In genomic region chr12:54657048-54657696, GRCh38 we compare ENCODE assay signal across 19 cellular contexts. TPM values are rescaled to one million over a fixed set of nuclear protein-coding genes. Genes with fewer than 3 reads are reported as not detected.
"Had no signal": no experiment of that assay in that cellular context is flagged by ENCODE, and none has a peak within 500 bp of the region (broad histone marks: within the 10 kb centered on the region; RNA-seq: fewer than 3 reads in every experiment).

No MANE protein-coding gene starts in this region.

- DNase-seq: activated CD4-positive, alpha-beta T cell treated with anti-CD3 and anti-CD28 coated beads for 48 hours; activated CD8-positive, alpha-beta memory T cell treated with anti-CD3 and anti-CD28 coated beads, Interleukin-2, amount 50 U/mL, for 48 hours; activated gamma-delta T cell treated with Interleukin-2 at 50 U/mL for 16 hours; activated naive CD8-positive, alpha-beta T cell treated with anti-CD3 and anti-CD28 coated beads for 36 hours; amygdala; brain microvascular endothelial cell; cerebellar nuclear complex; effector memory CD8-positive, alpha-beta T cell; gastrocnemius medialis; heart right ventricle; midbrain; naive B cell; pancreas; stimulated activated CD4-positive, alpha-beta T cell treated with anti-CD3 and anti-CD28 coated beads, Interleukin-1b, Interleukin-23, amount 100 ng/mL, for 48 hours; WERI-Rb-1 had no signal

- H3K27ac ChIP-seq: brain microvascular endothelial cell, gastrocnemius medialis, heart right ventricle, pancreas, WERI-Rb-1 had no signal

- H3K4me3 ChIP-seq: gastrocnemius medialis, heart right ventricle, lung, pancreas had no signal

- H3K4me1 ChIP-seq: heart right ventricle, pancreas had no signal

- H3K27me3 ChIP-seq: brain microvascular endothelial cell, gastrocnemius medialis, pancreas had no signal

- H3K9me3 ChIP-seq: gastrocnemius medialis, heart right ventricle, pancreas had no signal

- H3K36me3 ChIP-seq: brain microvascular endothelial cell, gastrocnemius medialis, heart right ventricle, pancreas, WERI-Rb-1 had no signal

RNA-seq across cellular contexts. Expression of gene DCD, which starts 9.0 kb away (rescaled TPM):
- total RNA-seq: activated naive CD8-positive, alpha-beta T cell treated with anti-CD3 and anti-CD28 coated beads for 36 hours; epithelial cell of proximal tubule; gastrocnemius medialis; heart right ventricle; lung; pancreas; T-helper 1 cell treated with Interleukin-12 subunit alpha and Interleukin-12 subunit beta and Interleukin-4 antibody, amounts not matched to agents 30 ng/mL and 1 ng/mL, for 36 hours; ureter had no signal
- polyA plus RNA-seq: heart right ventricle, lung, pancreas had no signal

RNA-seq across cellular contexts. Expression of gene LACRT, which starts 22.5 kb away (rescaled TPM):
- total RNA-seq: activated naive CD8-positive, alpha-beta T cell treated with anti-CD3 and anti-CD28 coated beads for 36 hours; epithelial cell of proximal tubule; gastrocnemius medialis; heart right ventricle; lung; pancreas; T-helper 1 cell treated with Interleukin-12 subunit alpha and Interleukin-12 subunit beta and Interleukin-4 antibody, amounts not matched to agents 30 ng/mL and 1 ng/mL, for 36 hours; ureter had no signal
- polyA plus RNA-seq: heart right ventricle, lung, pancreas had no signal
